ENCODE assay signal across 1 cellular context in the genomic region with DNA sequence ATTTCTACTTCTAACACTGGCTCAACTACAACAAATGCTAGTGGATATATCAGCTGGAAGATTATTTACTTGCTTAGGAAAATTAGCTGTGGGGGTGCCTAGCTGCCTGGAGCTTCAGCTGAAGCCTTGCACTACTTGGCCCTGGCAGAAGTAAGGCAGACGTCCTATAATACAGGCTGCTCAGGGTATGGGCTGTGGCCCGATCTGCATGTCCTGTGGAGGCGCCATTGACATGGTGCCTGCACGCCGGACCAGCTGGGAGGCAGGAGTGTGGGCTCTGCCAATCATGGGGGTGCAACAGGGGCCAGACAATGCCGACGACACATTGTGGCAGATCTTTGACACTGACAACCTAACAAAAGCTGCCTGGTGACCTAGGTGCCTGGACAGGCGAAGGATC.
TF ChIP-seq lines count a peak whose summit lies in the region.

No MANE protein-coding gene starts in this region.

TF ChIP-seq in HepG2, 621 proteins besides CTCF, POLR2A, EP300 and RAD21:
- no peak for TF ChIP-seq MED8 (CRISPR knock-in tag; IDR thresholded peaks at IDR 0.05; ENCODE audit: insufficient replicate concordance)
- no peak for TF ChIP-seq MXI1 (IDR thresholded peaks at IDR 0.05; ENCODE audit: borderline replicate concordance, low read depth, low read length)
- TF ChIP-seq, protein P1, sequence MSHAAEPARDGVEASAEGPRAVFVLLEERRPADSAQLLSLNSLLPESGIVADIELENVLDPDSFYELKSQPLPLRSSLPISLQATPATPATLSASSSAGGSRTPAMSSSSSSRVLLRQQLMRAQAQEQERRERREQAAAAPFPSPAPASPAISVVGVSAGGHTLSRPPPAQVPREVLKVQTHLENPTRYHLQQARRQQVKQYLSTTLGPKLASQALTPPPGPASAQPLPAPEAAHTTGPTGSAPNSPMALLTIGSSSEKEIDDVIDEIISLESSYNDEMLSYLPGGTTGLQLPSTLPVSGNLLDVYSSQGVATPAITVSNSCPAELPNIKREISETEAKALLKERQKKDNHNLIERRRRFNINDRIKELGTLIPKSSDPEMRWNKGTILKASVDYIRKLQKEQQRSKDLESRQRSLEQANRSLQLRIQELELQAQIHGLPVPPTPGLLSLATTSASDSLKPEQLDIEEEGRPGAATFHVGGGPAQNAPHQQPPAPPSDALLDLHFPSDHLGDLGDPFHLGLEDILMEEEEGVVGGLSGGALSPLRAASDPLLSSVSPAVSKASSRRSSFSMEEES (CRISPR knock-in tag; IDR thresholded peaks at IDR 0.05) = no peak
- no peak for TF ChIP-seq ZBTB38 (CRISPR knock-in tag; IDR thresholded peaks at IDR 0.05)
TF ChIP-seq in HepG2: peak in this region for 0.
